ENCODE assay signal across 12 cellular contexts in the genomic region with DNA sequence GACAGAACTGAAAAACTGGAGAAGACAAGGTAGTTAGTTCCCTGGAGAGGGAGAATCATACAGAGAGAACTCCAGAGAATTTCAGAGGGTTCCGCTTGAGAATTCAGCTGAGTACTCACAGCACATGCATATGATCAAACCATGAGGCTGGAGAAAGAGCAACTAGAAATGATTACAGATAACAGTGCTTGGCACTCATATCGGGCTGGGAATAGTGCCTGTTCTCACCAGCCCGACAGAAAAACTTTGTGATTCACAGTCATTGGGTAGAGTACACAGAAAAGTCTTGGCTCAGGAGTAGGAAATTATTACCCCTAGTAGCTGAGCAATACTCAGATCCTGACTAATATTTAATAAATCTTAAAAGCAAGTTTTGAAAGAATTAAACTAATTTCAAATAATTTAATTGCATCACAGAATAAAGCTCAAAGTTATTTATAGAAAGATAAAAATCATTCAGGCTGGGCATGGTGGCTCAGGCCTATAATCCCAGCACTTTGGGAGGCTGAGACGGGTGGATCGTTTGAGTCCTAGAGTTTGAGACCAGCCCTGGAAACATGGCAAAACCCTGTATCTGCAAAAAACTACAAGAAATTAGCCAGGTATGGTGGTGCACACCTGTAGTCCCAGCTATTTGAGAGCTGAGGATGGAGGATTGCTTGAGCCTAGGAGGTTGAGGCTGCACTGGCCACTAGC. TPM values are rescaled to one million over a fixed set of nuclear protein-coding genes. Genes with fewer than 3 reads are reported as not detected.
A peak's percentile ranks its signal among the peaks of the same experiment; 100 is the strongest.
DNase-seq lines count a peak whose midpoint lies in the region; ATAC-seq and TF ChIP-seq lines count a peak whose summit lies in the region.
"Had no signal": no experiment of that assay in that cellular context is flagged by ENCODE, and none has a peak within 500 bp of the region (broad histone marks: within the 10 kb centered on the region; RNA-seq: fewer than 3 reads in every experiment).

No MANE protein-coding gene starts in this region.

- WGBS in SK-N-SH (ENCODE audit: low lambda C conversion rate), result 38% methylated on average over 5 of the region's 5 CpGs

- H3K4me2 ChIP-seq in SK-N-SH (peak overlapping the region; percentile 60), osteoblast (ENCODE audit: insufficient read depth, low read length) (peak overlapping the region; percentile 9)

- H3K27me3 ChIP-seq in SK-N-SH (ENCODE audit: insufficient read depth) (no peaks in the 10 kb centered on the region), osteoblast (ENCODE audit: insufficient read depth, low read length) (no peaks in the 10 kb centered on the region)
- H3K27me3 ChIP-seq: BLaER1 had no signal

- H3K79me2 ChIP-seq in SK-N-SH (ENCODE audit: insufficient read depth) (peaks cover 55% of the 10 kb centered on the region), osteoblast (ENCODE audit: insufficient read depth, low read length) (peaks cover 48% of the 10 kb centered on the region)

- no peak for TF ChIP-seq EP300 in SK-N-SH (IDR thresholded peaks at IDR 0.05; ENCODE audit: borderline replicate concordance in 1 of 2, low read depth in 1 of 2, low read length in 1 of 2)

- POLR2A ChIA-PET in SK-N-SH (lab: Yijun Ruan, JAX) (no interaction called here), HEK293T (lab: Yijun Ruan, JAX) (no interaction called here)

- peak overlapping the region; percentile 48; the same call in 1 of the 2 replicates for H3K9ac ChIP-seq in SK-N-SH
- H3K9ac ChIP-seq: BLaER1 had no signal

- TF ChIP-seq RAD21 in SK-N-SH (IDR thresholded peaks at IDR 0.05; ENCODE audit: low read length), result no peak

- CTCF ChIA-PET in SK-N-SH (lab: Yijun Ruan, JAX) (interaction anchor here (1.1 kb wide), 1 partner anchor 1124 kb away, joined by 3 read pairs; no protein-coding TSS in a partner anchor), HEK293T (lab: Yijun Ruan, JAX) (no interaction called here)

- H3K4me1 ChIP-seq in SK-N-SH (ENCODE audit: control insufficient read depth in 1 of 2, insufficient read depth in 2 of 2, low read depth in 1 of 2, low read length in 1 of 2) (peaks cover 4 to 5% of the 10 kb centered on the region in 2 experiments; a peak in 2 of 4 replicates), osteoblast (ENCODE audit: insufficient read depth, low read length) (peaks cover 4% of the 10 kb centered on the region)

- H3K9me3 ChIP-seq in SK-N-SH (no peaks in the 10 kb centered on the region), osteoblast (ENCODE audit: low read depth, low read length) (no peaks in the 10 kb centered on the region)
- H3K9me3 ChIP-seq: BLaER1 had no signal

- peak; percentile 60 for DNase-seq in AG20443 (ENCODE audit: low spot score)
- DNase-seq in SK-N-SH, result no peak
- DNase-seq in foreskin fibroblast, result peak; percentile 15 to 19
- DNase-seq in osteoblast (ENCODE audit: insufficient read length, low spot score, missing footprints), result peak; percentile 41
- no peak for DNase-seq in HEK293T (ENCODE audit: extremely low spot score)
- no peak for DNase-seq in NCI-H748 (lab: John Stamatoyannopoulos, UW; ENCODE audit: unreplicated experiment)
- DNase-seq in NCI-H1105 (lab: John Stamatoyannopoulos, UW), result no peak
- DNase-seq: NCI-H524, T-helper 17 cell, trophoblast cell had no signal

- H3K27ac ChIP-seq in SK-N-SH (ENCODE audit: low read depth in 2 of 2, low read length in 1 of 2) (peak overlapping the region in 1 of 2 experiments; percentile 85; a peak in 2 of 4 replicates), osteoblast (ENCODE audit: low read depth, low read length) (peak overlapping the region; percentile 63)
- H3K27ac ChIP-seq: BLaER1 had no signal

- H3K9me2 ChIP-seq in SK-N-SH, result no peaks in the 10 kb centered on the region

- H3F3A ChIP-seq in SK-N-SH (replicated peaks; ENCODE audit: insufficient read depth), result peaks cover 22% of the 10 kb centered on the region

- H3K36me3 ChIP-seq in SK-N-SH (replicated peaks in 1 of 2; ENCODE audit: control insufficient read depth in 1 of 2, insufficient read depth in 2 of 2, low read length in 1 of 2), result peaks cover 0 to 6% of the 10 kb centered on the region in 2 experiments
- no peaks in the 10 kb centered on the region for H3K36me3 ChIP-seq in osteoblast (ENCODE audit: insufficient read depth, low read length)
- H3K36me3 ChIP-seq: BLaER1 had no signal

- 0 out of 4 replicates have a peak overlapping the region, but pooled peaks of 1 of the 2 experiments have one; percentile 2 for H3K4me3 ChIP-seq in SK-N-SH (ENCODE audit: low read depth in 2 of 2, low read length in 1 of 2)
- no peak overlapping the region for H3K4me3 ChIP-seq in foreskin fibroblast (ENCODE audit: low read depth in 1 of 2, low read length in 2 of 2)
- no peak overlapping the region for H3K4me3 ChIP-seq in osteoblast (ENCODE audit: insufficient read depth, low read length)
- H3K4me3 ChIP-seq: BLaER1 had no signal

- ATAC-seq in HG02840 (IDR thresholded peaks at IDR 0.05; ENCODE audit: low FRiP score, unreplicated experiment), result no peak
- ATAC-seq: T-helper 17 cell had no signal

- peak overlapping the region; percentile 21; the same call in 1 of the 2 replicates for H2AFZ ChIP-seq in SK-N-SH (ENCODE audit: low read depth)
- H2AFZ ChIP-seq in osteoblast (ENCODE audit: low read length), result peak overlapping the region; percentile 2

- TF ChIP-seq CTCF in SK-N-SH (IDR thresholded peaks at IDR 0.05), result no peak
- TF ChIP-seq CTCF in foreskin fibroblast (IDR thresholded peaks at IDR 0.05; ENCODE audit: low read depth, low read length), result no peak
- TF ChIP-seq CTCF in osteoblast (IDR thresholded peaks at IDR 0.05; ENCODE audit: extremely low read depth, low read depth, low read length), result no peak

- H4K20me1 ChIP-seq in SK-N-SH (ENCODE audit: insufficient read depth), result no peaks in the 10 kb centered on the region
- H4K20me1 ChIP-seq in osteoblast (ENCODE audit: insufficient read depth, low read length), result no peaks in the 10 kb centered on the region
- H4K20me1 ChIP-seq: BLaER1 had no signal

TF ChIP-seq in SK-N-SH, 30 proteins besides CTCF, POLR2A, EP300 and RAD21 (continues in another document):
- TF ChIP-seq NFIC (IDR thresholded peaks at IDR 0.05; ENCODE audit: borderline replicate concordance) (peak; percentile 27; the same call in 1 of the 2 replicates), GATA2 (CRISPR knock-in tag; IDR thresholded peaks at IDR 0.05) (no peak), JUND (IDR thresholded peaks at IDR 0.05) (no peak), SMC3 (IDR thresholded peaks at IDR 0.05; ENCODE audit: low read depth, low read length) (no peak), FOXM1 (IDR thresholded peaks at IDR 0.05; ENCODE audit: low read depth) (no peak), TEAD4 (IDR thresholded peaks at IDR 0.05; ENCODE audit: borderline replicate concordance, insufficient read depth) (no peak), FOSL2 (IDR thresholded peaks at IDR 0.05; ENCODE audit: borderline replicate concordance, low read depth) (no peak), MEF2A (IDR thresholded peaks at IDR 0.05; ENCODE audit: borderline replicate concordance, low read depth) (no peak), RCOR1 (IDR thresholded peaks at IDR 0.05; ENCODE audit: low read length) (no peak)
- TF ChIP-seq, protein P1, sequence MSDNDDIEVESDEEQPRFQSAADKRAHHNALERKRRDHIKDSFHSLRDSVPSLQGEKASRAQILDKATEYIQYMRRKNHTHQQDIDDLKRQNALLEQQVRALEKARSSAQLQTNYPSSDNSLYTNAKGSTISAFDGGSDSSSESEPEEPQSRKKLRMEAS (IDR thresholded peaks at IDR 0.05; ENCODE audit: low read depth), result 0 out of 2 replicates have a peak, but pooled peaks have one; percentile 24
- TF ChIP-seq, protein P2, sequence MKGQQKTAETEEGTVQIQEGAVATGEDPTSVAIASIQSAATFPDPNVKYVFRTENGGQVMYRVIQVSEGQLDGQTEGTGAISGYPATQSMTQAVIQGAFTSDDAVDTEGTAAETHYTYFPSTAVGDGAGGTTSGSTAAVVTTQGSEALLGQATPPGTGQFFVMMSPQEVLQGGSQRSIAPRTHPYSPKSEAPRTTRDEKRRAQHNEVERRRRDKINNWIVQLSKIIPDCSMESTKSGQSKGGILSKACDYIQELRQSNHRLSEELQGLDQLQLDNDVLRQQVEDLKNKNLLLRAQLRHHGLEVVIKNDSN (IDR thresholded peaks at IDR 0.05; ENCODE audit: borderline replicate concordance, low read depth), result no peak

TF ChIP-seq in HEK293T, 16 proteins besides CTCF, POLR2A, EP300 and RAD21:
- no peak for TF ChIP-seq NFRKB (IDR thresholded peaks at IDR 0.05)
- TF ChIP-seq ARNT (IDR thresholded peaks at IDR 0.05), result no peak
- no peak for TF ChIP-seq CTBP1 (IDR thresholded peaks at IDR 0.05; ENCODE audit: borderline replicate concordance)
- TF ChIP-seq FOXA1 (IDR thresholded peaks at IDR 0.05), result no peak
- TF ChIP-seq, protein P3, sequence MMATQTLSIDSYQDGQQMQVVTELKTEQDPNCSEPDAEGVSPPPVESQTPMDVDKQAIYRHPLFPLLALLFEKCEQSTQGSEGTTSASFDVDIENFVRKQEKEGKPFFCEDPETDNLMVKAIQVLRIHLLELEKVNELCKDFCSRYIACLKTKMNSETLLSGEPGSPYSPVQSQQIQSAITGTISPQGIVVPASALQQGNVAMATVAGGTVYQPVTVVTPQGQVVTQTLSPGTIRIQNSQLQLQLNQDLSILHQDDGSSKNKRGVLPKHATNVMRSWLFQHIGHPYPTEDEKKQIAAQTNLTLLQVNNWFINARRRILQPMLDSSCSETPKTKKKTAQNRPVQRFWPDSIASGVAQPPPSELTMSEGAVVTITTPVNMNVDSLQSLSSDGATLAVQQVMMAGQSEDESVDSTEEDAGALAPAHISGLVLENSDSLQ (IDR thresholded peaks at IDR 0.05), result no peak
- no peak for TF ChIP-seq SP1 (IDR thresholded peaks at IDR 0.05)
- TF ChIP-seq LEF1 (IDR thresholded peaks at IDR 0.05; ENCODE audit: borderline replicate concordance), result no peak
- no peak for TF ChIP-seq ZNF384 (IDR thresholded peaks at IDR 0.05)
- no peak for TF ChIP-seq TARDBP (IDR thresholded peaks at IDR 0.05)
- no peak for TF ChIP-seq BHLHE40 (IDR thresholded peaks at IDR 0.05; ENCODE audit: borderline replicate concordance)
- TF ChIP-seq FOXK2 (IDR thresholded peaks at IDR 0.05), result no peak
- TF ChIP-seq SUZ12 (IDR thresholded peaks at IDR 0.05), result no peak

RNA-seq across cellular contexts. Expression of a gene that starts 6.9 kb away (rescaled TPM):
- polyA plus RNA-seq in SK-N-SH (2012; rRNA removed), result 3.1 and 5.5 TPM in 2 replicates
- polyA plus RNA-seq in SK-N-SH (2012; cell fraction: cytosol; rRNA removed), result 3.4 and 3.9 TPM in 2 replicates
- 6.9 and 8.3 TPM in 2 replicates for polyA plus RNA-seq in SK-N-SH (2012; cell fraction: nucleus; rRNA removed)
- total RNA-seq in osteoblast, result 16.3 and 18.3 TPM in 2 replicates

RNA-seq across cellular contexts. Expression of a gene that starts 7.3 kb away (rescaled TPM):
- 201 and 267 TPM in 2 replicates for polyA plus RNA-seq in SK-N-SH (2012; rRNA removed)
- 279 and 297 TPM in 2 replicates for polyA plus RNA-seq in SK-N-SH (2012; cell fraction: cytosol; rRNA removed)
- 129 and 170 TPM in 2 replicates for polyA plus RNA-seq in SK-N-SH (2012; cell fraction: nucleus; rRNA removed)
- 122 and 132 TPM in 2 replicates for total RNA-seq in osteoblast

Comparison
In these comparisons a context has a peak if more than half of its experiments do, and no peak if none do; other contexts are left out.
1. DNase-seq: peak in AG20443 (single experiment), foreskin fibroblast (2 of 2) and osteoblast (single experiment); none in SK-N-SH (single experiment), HEK293T (single experiment), NCI-H748 (single experiment) and NCI-H1105 (single experiment).